18 cellular contexts compared by ENCODE assay signal in the genomic region with DNA sequence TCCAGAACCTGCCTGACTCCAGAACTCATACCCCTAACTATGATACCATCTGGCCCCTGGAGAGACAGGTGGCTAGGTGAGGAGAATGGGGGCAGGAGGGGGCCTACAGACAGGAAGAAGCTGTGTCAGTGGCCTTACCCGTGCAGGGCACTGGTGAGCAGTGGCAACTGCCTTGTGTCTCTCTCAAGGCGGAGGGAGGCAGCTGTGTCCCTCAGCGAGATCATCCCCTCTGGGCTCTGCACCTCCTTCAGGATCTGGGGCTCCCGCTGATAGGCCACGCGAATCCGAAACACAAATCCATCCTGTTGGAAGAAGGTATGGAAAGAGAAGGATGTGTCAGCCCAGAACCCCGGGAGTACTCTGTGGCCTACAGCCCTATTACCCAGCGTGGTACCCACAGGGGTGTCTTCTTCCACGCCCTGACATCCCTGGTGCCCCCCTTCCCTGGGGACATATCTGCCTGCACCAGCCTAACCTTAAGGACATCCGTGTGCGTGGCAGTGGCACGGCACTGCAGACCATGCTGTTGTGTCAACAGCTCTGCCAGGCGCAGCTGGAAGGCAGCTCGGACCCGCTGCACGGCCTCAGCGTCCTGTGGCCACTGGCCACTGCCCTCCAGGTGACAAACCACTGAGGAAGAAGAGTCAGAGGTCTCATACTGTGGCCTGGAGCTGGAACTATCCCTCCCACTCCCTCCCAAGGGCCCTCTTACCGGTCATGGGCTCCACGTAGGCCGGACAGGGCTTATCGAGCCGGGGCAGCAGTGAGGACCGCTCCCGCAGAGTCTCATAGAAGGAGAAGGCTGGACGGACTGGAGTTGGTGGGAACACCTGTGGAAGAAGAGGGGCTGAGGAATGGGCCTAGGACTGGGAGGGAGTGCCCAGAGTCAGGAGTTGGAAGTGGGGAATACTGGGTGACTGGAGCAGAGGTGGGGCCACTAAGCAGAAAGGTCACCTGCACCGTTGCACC. TPM values are rescaled to one million over a fixed set of nuclear protein-coding genes. Genes with fewer than 3 reads are reported as not detected.
DNase-seq lines count a peak whose midpoint lies in the region; ATAC-seq, FAIRE-seq and TF ChIP-seq lines count a peak whose summit lies in the region.
"Had no signal": no experiment of that assay in that cellular context is flagged by ENCODE, and none has a peak within 500 bp of the region (broad histone marks: within the 10 kb centered on the region; RNA-seq: fewer than 3 reads in every experiment).

No MANE protein-coding gene starts in this region.

- H3K27me3 Mint-ChIP-seq in activated naive CD8-positive, alpha-beta T cell treated with anti-CD3 and anti-CD28 coated beads, Interleukin-2, amount 10 ng/mL, durations not matched to agents 7 days and 5 days: no peaks in the 10 kb centered on the region
- H3K27me3 Mint-ChIP-seq in activated naive CD8-positive, alpha-beta T cell treated with anti-CD3 and anti-CD28 coated beads for 36 hours: no peaks in the 10 kb centered on the region
- H3K27me3 Mint-ChIP-seq in endothelial cell (ENCODE audit: unreplicated experiment): peaks cover 6% of the 10 kb centered on the region
- H3K27me3 Mint-ChIP-seq in stimulated activated memory B cell treated with anti-CD40 and anti-IgM and Interleukin-4, amounts not matched to agents 10 μg/mL and 1 μg/mL and 100 μg/mL, for 72 hours: no peaks in the 10 kb centered on the region
- H3K27me3 Mint-ChIP-seq: activated naive CD4-positive, alpha-beta T cell treated with anti-CD3 and anti-CD28 coated beads, Interleukin-2, amount 50 U/mL, for 24 hours; stimulated activated naive B cell treated with anti-CD40 and anti-IgM and Interleukin-4, amounts not matched to agents 10 μg/mL and 1 μg/mL and 100 μg/mL, for 72 hours had no signal

- no peak for ATAC-seq in activated naive CD8-positive, alpha-beta T cell treated with anti-CD3 and anti-CD28 coated beads, Interleukin-2, amount 10 ng/mL, durations not matched to agents 7 days and 5 days (ENCODE audit: low read depth)
- ATAC-seq in stimulated activated memory B cell treated with anti-CD40 and anti-IgM and Interleukin-4, amounts not matched to agents 10 μg/mL and 1 μg/mL and 100 μg/mL, for 72 hours: no peak

- peaks cover 10% of the 10 kb centered on the region for H3K36me3 Mint-ChIP-seq in activated naive CD8-positive, alpha-beta T cell treated with anti-CD3 and anti-CD28 coated beads, Interleukin-2, amount 10 ng/mL, durations not matched to agents 7 days and 5 days
- H3K36me3 Mint-ChIP-seq in activated naive CD8-positive, alpha-beta T cell treated with anti-CD3 and anti-CD28 coated beads for 36 hours: peaks cover 14% of the 10 kb centered on the region
- peaks cover 62% of the 10 kb centered on the region for H3K36me3 Mint-ChIP-seq in endothelial cell (ENCODE audit: low read depth, unreplicated experiment)
- peaks cover 73% of the 10 kb centered on the region for H3K36me3 Mint-ChIP-seq in stimulated activated memory B cell treated with anti-CD40 and anti-IgM and Interleukin-4, amounts not matched to agents 10 μg/mL and 1 μg/mL and 100 μg/mL, for 72 hours

- DNase-seq in activated naive CD8-positive, alpha-beta T cell treated with anti-CD3 and anti-CD28 coated beads, Interleukin-2, amount 10 ng/mL, durations not matched to agents 7 days and 5 days: peak; percentile 20
- DNase-seq in activated naive CD8-positive, alpha-beta T cell treated with anti-CD3 and anti-CD28 coated beads for 36 hours: no peak
- DNase-seq in GM12891 (ENCODE audit: insufficient read length, low spot score) (peak; percentile 12), endothelial cell (ENCODE audit: low spot score) (no peak), NCI-H524 (lab: John Stamatoyannopoulos, UW) (no peak), NCI-H345 (lab: John Stamatoyannopoulos, UW) (no peak), NCI-H1417 (lab: John Stamatoyannopoulos, UW) (no peak)
- DNase-seq: DMS79 treated with DMSO at 0.1 percent for 48 hours; NCI-H187; NCI-H226; stimulated activated naive B cell treated with anti-CD40 and anti-IgM and Interleukin-4, amounts not matched to agents 10 μg/mL and 1 μg/mL and 100 μg/mL, for 72 hours had no signal

- no peak for TF ChIP-seq CTCF in endothelial cell (IDR thresholded peaks at IDR 0.05; ENCODE audit: unreplicated experiment)

- peaks cover 3% of the 10 kb centered on the region for H3K4me1 Mint-ChIP-seq in activated naive CD8-positive, alpha-beta T cell treated with anti-CD3 and anti-CD28 coated beads, Interleukin-2, amount 10 ng/mL, durations not matched to agents 7 days and 5 days
- peaks cover 7% of the 10 kb centered on the region for H3K4me1 Mint-ChIP-seq in activated naive CD8-positive, alpha-beta T cell treated with anti-CD3 and anti-CD28 coated beads for 36 hours
- no peaks in the 10 kb centered on the region for H3K4me1 Mint-ChIP-seq in endothelial cell (ENCODE audit: unreplicated experiment)
- H3K4me1 Mint-ChIP-seq in stimulated activated memory B cell treated with anti-CD40 and anti-IgM and Interleukin-4, amounts not matched to agents 10 μg/mL and 1 μg/mL and 100 μg/mL, for 72 hours: no peaks in the 10 kb centered on the region
- H3K4me1 Mint-ChIP-seq: H9, neural crest cell had no signal

- POLR2A ChIA-PET in activated naive CD8-positive, alpha-beta T cell treated with anti-CD3 and anti-CD28 coated beads, Interleukin-2, amount 10 ng/mL, durations not matched to agents 7 days and 5 days (lab: Charles Lee): interaction anchor here (1.2 to 1.5 kb wide), 6 partner anchors 12 to 91 kb away, joined by 3 to 8 read pairs (median 6); a partner anchor contains a TSS

- no peak overlapping the region for H3K27ac Mint-ChIP-seq in activated naive CD8-positive, alpha-beta T cell treated with anti-CD3 and anti-CD28 coated beads, Interleukin-2, amount 10 ng/mL, durations not matched to agents 7 days and 5 days
- H3K27ac Mint-ChIP-seq in activated naive CD8-positive, alpha-beta T cell treated with anti-CD3 and anti-CD28 coated beads for 36 hours: no peak overlapping the region
- H3K27ac Mint-ChIP-seq in endothelial cell (ENCODE audit: unreplicated experiment): peak overlapping the region; percentile 24
- H3K27ac Mint-ChIP-seq in stimulated activated memory B cell treated with anti-CD40 and anti-IgM and Interleukin-4, amounts not matched to agents 10 μg/mL and 1 μg/mL and 100 μg/mL, for 72 hours: peak overlapping the region; percentile 49
- H3K27ac Mint-ChIP-seq: activated naive CD4-positive, alpha-beta T cell treated with anti-CD3 and anti-CD28 coated beads, Interleukin-2, amount 50 U/mL, for 24 hours; H9; stimulated activated naive B cell treated with anti-CD40 and anti-IgM and Interleukin-4, amounts not matched to agents 10 μg/mL and 1 μg/mL and 100 μg/mL, for 72 hours had no signal

- FAIRE-seq in GM12891 (lab: Jason Lieb, UNC): no peak
- FAIRE-seq: RCC 7860 had no signal

- no peaks in the 10 kb centered on the region for H3K9me3 Mint-ChIP-seq in activated naive CD8-positive, alpha-beta T cell treated with anti-CD3 and anti-CD28 coated beads, Interleukin-2, amount 10 ng/mL, durations not matched to agents 7 days and 5 days
- no peaks in the 10 kb centered on the region for H3K9me3 Mint-ChIP-seq in activated naive CD8-positive, alpha-beta T cell treated with anti-CD3 and anti-CD28 coated beads for 36 hours
- H3K9me3 Mint-ChIP-seq in endothelial cell (ENCODE audit: unreplicated experiment): no peaks in the 10 kb centered on the region
- no peaks in the 10 kb centered on the region for H3K9me3 Mint-ChIP-seq in stimulated activated memory B cell treated with anti-CD40 and anti-IgM and Interleukin-4, amounts not matched to agents 10 μg/mL and 1 μg/mL and 100 μg/mL, for 72 hours
- H3K9me3 Mint-ChIP-seq: activated naive CD4-positive, alpha-beta T cell treated with anti-CD3 and anti-CD28 coated beads, Interleukin-2, amount 50 U/mL, for 24 hours; H9; neural crest cell; stimulated activated naive B cell treated with anti-CD40 and anti-IgM and Interleukin-4, amounts not matched to agents 10 μg/mL and 1 μg/mL and 100 μg/mL, for 72 hours had no signal

- H3K4me3 Mint-ChIP-seq in activated naive CD8-positive, alpha-beta T cell treated with anti-CD3 and anti-CD28 coated beads, Interleukin-2, amount 10 ng/mL, durations not matched to agents 7 days and 5 days: no peak overlapping the region
- no peak overlapping the region for H3K4me3 Mint-ChIP-seq in activated naive CD8-positive, alpha-beta T cell treated with anti-CD3 and anti-CD28 coated beads for 36 hours
- peak overlapping the region; percentile 59 for H3K4me3 Mint-ChIP-seq in endothelial cell (ENCODE audit: unreplicated experiment)
- no peak overlapping the region for H3K4me3 Mint-ChIP-seq in stimulated activated memory B cell treated with anti-CD40 and anti-IgM and Interleukin-4, amounts not matched to agents 10 μg/mL and 1 μg/mL and 100 μg/mL, for 72 hours
- H3K4me3 Mint-ChIP-seq: activated naive CD4-positive, alpha-beta T cell treated with anti-CD3 and anti-CD28 coated beads, Interleukin-2, amount 50 U/mL, for 24 hours; H9; stimulated activated naive B cell treated with anti-CD40 and anti-IgM and Interleukin-4, amounts not matched to agents 10 μg/mL and 1 μg/mL and 100 μg/mL, for 72 hours had no signal

- no peak for TF ChIP-seq POLR2A in GM12891 (IDR thresholded peaks at IDR 0.05; ENCODE audit: low read depth, low read length)

TF ChIP-seq in GM12891, 5 proteins besides CTCF, POLR2A, EP300 and RAD21:
- TF ChIP-seq POLR2AphosphoS5 (IDR thresholded peaks at IDR 0.05; ENCODE audit: low read depth, low read length) (no peak), PAX5 (IDR thresholded peaks at IDR 0.05; ENCODE audit: insufficient read depth, low read length, severe bottlenecking) (no peak), SPI1 (IDR thresholded peaks at IDR 0.05; ENCODE audit: low read depth, low read length) (no peak), TAF1 (IDR thresholded peaks at IDR 0.05; ENCODE audit: low read depth, low read length) (no peak), POU2F2 (IDR thresholded peaks at IDR 0.05; ENCODE audit: low read depth, low read length) (no peak)
TF ChIP-seq in GM12891: peak in this region for 0.

RNA-seq across cellular contexts. Expression of a gene that starts 7.8 kb away (rescaled TPM):
- total RNA-seq in activated naive CD8-positive, alpha-beta T cell treated with anti-CD3 and anti-CD28 coated beads, Interleukin-2, amount 10 ng/mL, durations not matched to agents 7 days and 5 days: 10 to 100 TPM; 30.1 to 33.2 TPM
- total RNA-seq in activated naive CD8-positive, alpha-beta T cell treated with anti-CD3 and anti-CD28 coated beads for 36 hours: 10 to 100 TPM; 80.8 to 82.2 TPM
- polyA plus RNA-seq in GM12891 (2012; ENCODE audit: low read depth, missing spikeins): 17.7 TPM
- total RNA-seq in endothelial cell (ENCODE audit: unreplicated experiment): 22.6 TPM

RNA-seq across cellular contexts. Expression of a gene that starts 18.5 kb away (rescaled TPM):
- total RNA-seq in activated naive CD8-positive, alpha-beta T cell treated with anti-CD3 and anti-CD28 coated beads, Interleukin-2, amount 10 ng/mL, durations not matched to agents 7 days and 5 days: 10 to 100 TPM; 29.1 to 32.0 TPM
- 1 to 10 TPM; 2.3 to 2.9 TPM for total RNA-seq in activated naive CD8-positive, alpha-beta T cell treated with anti-CD3 and anti-CD28 coated beads for 36 hours
- 0.40 TPM for polyA plus RNA-seq in GM12891 (2012; ENCODE audit: low read depth, missing spikeins)
- total RNA-seq in endothelial cell (ENCODE audit: unreplicated experiment): 6.0 TPM

RNA-seq across cellular contexts. Expression of a gene that starts 58.2 kb away (rescaled TPM):
- total RNA-seq in activated naive CD8-positive, alpha-beta T cell treated with anti-CD3 and anti-CD28 coated beads, Interleukin-2, amount 10 ng/mL, durations not matched to agents 7 days and 5 days: not detected
- under 1 TPM; 0.14 to 0.56 TPM for total RNA-seq in activated naive CD8-positive, alpha-beta T cell treated with anti-CD3 and anti-CD28 coated beads for 36 hours
- not detected for polyA plus RNA-seq in GM12891 (2012; ENCODE audit: low read depth, missing spikeins)
- total RNA-seq in endothelial cell (ENCODE audit: unreplicated experiment): 0.41 TPM
- total RNA-seq: esophagus muscularis mucosa, HT-29 had no signal

Comparison
In these comparisons a context has a peak if more than half of its experiments do, and no peak if none do; other contexts are left out.
1. DNase-seq: peak in activated naive CD8-positive, alpha-beta T cell treated with anti-CD3 and anti-CD28 coated beads, Interleukin-2, amount 10 ng/mL, durations not matched to agents 7 days and 5 days (single experiment) and GM12891 (single experiment); none in activated naive CD8-positive, alpha-beta T cell treated with anti-CD3 and anti-CD28 coated beads for 36 hours (single experiment), endothelial cell (single experiment), NCI-H524 (0 of 2), NCI-H345 (single experiment) and NCI-H1417 (0 of 3).
2. H3K27ac Mint-ChIP-seq: peak in endothelial cell (single experiment) and stimulated activated memory B cell treated with anti-CD40 and anti-IgM and Interleukin-4, amounts not matched to agents 10 μg/mL and 1 μg/mL and 100 μg/mL, for 72 hours (single experiment); none in activated naive CD8-positive, alpha-beta T cell treated with anti-CD3 and anti-CD28 coated beads, Interleukin-2, amount 10 ng/mL, durations not matched to agents 7 days and 5 days (single experiment) and activated naive CD8-positive, alpha-beta T cell treated with anti-CD3 and anti-CD28 coated beads for 36 hours (single experiment).